ENCODE assay signal across 9 cellular contexts in genomic region chr17:51035436-51035835, GRCh38.
DNase-seq lines count a peak whose midpoint lies in the region; ATAC-seq, FAIRE-seq and TF ChIP-seq lines count a peak whose summit lies in the region.
"Had no signal": no experiment of that assay in that cellular context is flagged by ENCODE, and none has a peak within 500 bp of the region (broad histone marks: within the 10 kb centered on the region; RNA-seq: fewer than 3 reads in every experiment).

No MANE protein-coding gene starts in this region.

- no peak for ATAC-seq in activated T-cell treated with anti-CD3 and anti-CD28 coated beads, Interleukin-2, amount 50 U/mL, for 4 hours
- ATAC-seq: natural killer cell treated with Interleukin-12 subunit alpha and Interleukin-12 subunit beta and Interleukin-15 and Interleukin-18, amount 100 ng/mL, for 72 hours had no signal

- H3K9ac ChIP-seq in smooth muscle cell (ENCODE audit: low read depth), result peak overlapping the region; percentile 44

- peaks cover 21% of the 10 kb centered on the region for H3K4me1 ChIP-seq in SJSA1 (replicated peaks)
- H3K4me1 ChIP-seq in smooth muscle cell (ENCODE audit: low read depth), result peaks cover 13% of the 10 kb centered on the region

- H3K4me3 ChIP-seq in SJSA1 (no peak overlapping the region), fibroblast of the aortic adventitia (ENCODE audit: low read depth, low read length) (no peak overlapping the region), smooth muscle cell (no peak overlapping the region)

- H3K27ac ChIP-seq in SJSA1 (peak overlapping the region; percentile 59), smooth muscle cell (ENCODE audit: low read depth) (peak overlapping the region; percentile 88)

- peaks cover 24% of the 10 kb centered on the region for H3K36me3 Mint-ChIP-seq in activated T-cell treated with anti-CD3 and anti-CD28 coated beads, Interleukin-2, amount 50 U/mL, for 4 hours (ENCODE audit: insufficient read depth)
- H3K36me3 Mint-ChIP-seq: natural killer cell treated with Interleukin-12 subunit alpha and Interleukin-12 subunit beta and Interleukin-15 and Interleukin-18, amount 100 ng/mL, for 72 hours had no signal

- FAIRE-seq in GM12891 (lab: Jason Lieb, UNC), result peak; percentile 38

- H4K20me1 ChIP-seq in smooth muscle cell (ENCODE audit: low read depth), result no peaks in the 10 kb centered on the region

- TF ChIP-seq CTCF in fibroblast of the aortic adventitia (IDR thresholded peaks at IDR 0.05; ENCODE audit: insufficient read depth, low read length) (no peak), smooth muscle cell (IDR thresholded peaks at IDR 0.05; ENCODE audit: borderline replicate concordance, insufficient read depth, poor library complexity, severe bottlenecking) (no peak)

- H3K27me3 Mint-ChIP-seq in activated T-cell treated with anti-CD3 and anti-CD28 coated beads, Interleukin-2, amount 50 U/mL, for 4 hours (ENCODE audit: low read depth), result no peaks in the 10 kb centered on the region
- H3K27me3 Mint-ChIP-seq: natural killer cell treated with Interleukin-12 subunit alpha and Interleukin-12 subunit beta and Interleukin-15 and Interleukin-18, amount 100 ng/mL, for 72 hours had no signal

- H3K36me3 ChIP-seq in SJSA1 (peaks cover 42% of the 10 kb centered on the region), smooth muscle cell (ENCODE audit: low read depth) (no peaks in the 10 kb centered on the region)

- H3K27me3 ChIP-seq in SJSA1 (replicated peaks) (no peaks in the 10 kb centered on the region), smooth muscle cell (ENCODE audit: low read depth) (no peaks in the 10 kb centered on the region)

- no peak overlapping the region for H3K4me3 Mint-ChIP-seq in activated T-cell treated with anti-CD3 and anti-CD28 coated beads, Interleukin-2, amount 50 U/mL, for 4 hours
- H3K4me3 Mint-ChIP-seq: natural killer cell treated with Interleukin-12 subunit alpha and Interleukin-12 subunit beta and Interleukin-15 and Interleukin-18, amount 100 ng/mL, for 72 hours had no signal

- peak overlapping the region; percentile 64 for H3K4me2 ChIP-seq in smooth muscle cell

- H3K9me3 Mint-ChIP-seq in activated T-cell treated with anti-CD3 and anti-CD28 coated beads, Interleukin-2, amount 50 U/mL, for 4 hours, result no peaks in the 10 kb centered on the region
- H3K9me3 Mint-ChIP-seq: natural killer cell treated with Interleukin-12 subunit alpha and Interleukin-12 subunit beta and Interleukin-15 and Interleukin-18, amount 100 ng/mL, for 72 hours had no signal

- H3K79me2 ChIP-seq in smooth muscle cell (ENCODE audit: low read depth), result peaks cover 8% of the 10 kb centered on the region

- no peak overlapping the region for H2AFZ ChIP-seq in smooth muscle cell (ENCODE audit: low read depth)

- no peak for DNase-seq in GM12891 (ENCODE audit: insufficient read length, low spot score)
- DNase-seq in SJSA1 (ENCODE audit: low read depth in 1 of 2, low spot score in 2 of 2), result peak in 1 of 2 experiments; percentile 65
- DNase-seq in fibroblast of the aortic adventitia (ENCODE audit: low read depth), result peak; percentile 94
- no peak for DNase-seq in smooth muscle cell (lab: John Stamatoyannopoulos, UW; ENCODE audit: unreplicated experiment)
- DNase-seq in NCI-H446 (lab: John Stamatoyannopoulos, UW), result no peak
- no peak for DNase-seq in activated T-cell treated with anti-CD3 and anti-CD28 coated beads for 4 hours
- no peak for DNase-seq in DMS53 treated with DMSO at 0.1 percent for 48 hours (lab: John Stamatoyannopoulos, UW; ENCODE audit: unreplicated experiment)
- DNase-seq in activated T-cell treated with anti-CD3 and anti-CD28 coated beads, Interleukin-2, amount 50 U/mL, for 4 hours, result no peak

- peaks cover 28% of the 10 kb centered on the region for H3K4me1 Mint-ChIP-seq in activated T-cell treated with anti-CD3 and anti-CD28 coated beads, Interleukin-2, amount 50 U/mL, for 4 hours (ENCODE audit: low read depth)

- H3F3A ChIP-seq in smooth muscle cell (ENCODE audit: low read depth), result peaks cover 18% of the 10 kb centered on the region

- H3K9me3 ChIP-seq in SJSA1 (replicated peaks) (no peaks in the 10 kb centered on the region), smooth muscle cell (replicated peaks; ENCODE audit: low read depth) (no peaks in the 10 kb centered on the region)

- no peak for TF ChIP-seq POLR2A in GM12891 (IDR thresholded peaks at IDR 0.05; ENCODE audit: low read depth, low read length)

TF ChIP-seq in GM12891, 5 proteins besides CTCF, POLR2A, EP300 and RAD21:
- TF ChIP-seq PAX5 (IDR thresholded peaks at IDR 0.05; ENCODE audit: insufficient read depth, low read length, severe bottlenecking), result no peak
- no peak for TF ChIP-seq POLR2AphosphoS5 (IDR thresholded peaks at IDR 0.05; ENCODE audit: low read depth, low read length)
- TF ChIP-seq TAF1 (IDR thresholded peaks at IDR 0.05; ENCODE audit: low read depth, low read length), result no peak
- TF ChIP-seq POU2F2 (IDR thresholded peaks at IDR 0.05; ENCODE audit: low read depth, low read length), result no peak
- no peak for TF ChIP-seq SPI1 (IDR thresholded peaks at IDR 0.05; ENCODE audit: low read depth, low read length)
